In the genomic region with DNA sequence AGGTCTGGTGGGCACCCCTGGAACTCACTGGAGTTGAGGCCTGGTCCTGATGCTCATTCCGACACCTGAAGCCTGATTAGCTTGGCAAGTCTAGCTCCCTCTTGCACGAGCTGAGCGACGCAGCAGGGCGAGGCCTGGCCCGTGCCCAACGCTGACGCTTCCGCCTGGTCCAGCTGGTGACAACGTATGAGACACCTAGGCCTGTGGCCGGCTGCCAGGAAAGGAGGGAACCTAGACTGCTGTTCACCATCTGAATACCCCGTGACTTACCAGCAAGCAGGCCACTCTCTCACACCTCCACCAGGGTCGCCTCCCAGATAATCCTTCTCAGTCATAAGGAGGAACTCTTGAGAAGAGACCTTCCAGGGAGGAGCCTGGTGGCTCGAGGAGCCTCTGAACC, we compare ENCODE assay signal across 10 cellular contexts. TPM values are rescaled to one million over a fixed set of nuclear protein-coding genes. Genes with fewer than 3 reads are reported as not detected.
A peak's percentile ranks its signal among the peaks of the same experiment; 100 is the strongest.
DNase-seq lines count a peak whose midpoint lies in the region; ATAC-seq and TF ChIP-seq lines count a peak whose summit lies in the region.
"Had no signal": no experiment of that assay in that cellular context is flagged by ENCODE, and none has a peak within 500 bp of the region (broad histone marks: within the 10 kb centered on the region; RNA-seq: fewer than 3 reads in every experiment).

No MANE protein-coding gene starts in this region.

- WGBS in tibial nerve, 2 donors, result 82 to 85% methylated on average over 13 to 14 of the region's 14 CpGs
- WGBS in hepatocyte (ENCODE audit: low lambda C conversion rate, missing lambda C conversion rate), result 87% methylated on average over 14 of the region's 14 CpGs

- no peak for TF ChIP-seq POLR2A in tibial nerve (IDR thresholded peaks at IDR 0.05)

- H3K27ac ChIP-seq in PC-9, result 0 out of 2 replicates have a peak overlapping the region, but pooled peaks have one; percentile 5
- H3K27ac ChIP-seq in tibial nerve, result no peak overlapping the region
- H3K27ac ChIP-seq in hepatocyte, result no peak overlapping the region

- H3K9me3 ChIP-seq in PC-9 (ENCODE audit: insufficient read depth, low read depth), result no peaks in the 10 kb centered on the region
- H3K9me3 ChIP-seq in tibial nerve, result no peaks in the 10 kb centered on the region
- no peaks in the 10 kb centered on the region for H3K9me3 ChIP-seq in hepatocyte (ENCODE audit: low read depth)

- H3K27me3 ChIP-seq in PC-9 (ENCODE audit: insufficient read depth, low read depth) (no peaks in the 10 kb centered on the region), tibial nerve (no peaks in the 10 kb centered on the region), hepatocyte (no peaks in the 10 kb centered on the region)

- intact Hi-C loops in PC-9 (cut with micrococcal nuclease; ENCODE audit: unreplicated experiment), result no loop called here

- peaks cover 24% of the 10 kb centered on the region; the same call in 1 of the 2 replicates for H3F3A ChIP-seq in PC-9 (ENCODE audit: insufficient read depth, low read depth)

- peak; percentile 95 for DNase-seq in DMS153 (lab: John Stamatoyannopoulos, UW)
- peak; percentile 98 for DNase-seq in NCI-H1105 (lab: John Stamatoyannopoulos, UW)
- peak; percentile 88 to 93 for DNase-seq in PC-9
- peak; percentile 47 for DNase-seq in kidney tubule cell (ENCODE audit: low spot score)
- DNase-seq in tibial nerve (ENCODE audit: low spot score in 2 of 2), result no peak
- no peak for DNase-seq in hepatocyte (ENCODE audit: low spot score)
- DNase-seq: amygdala; stimulated activated naive CD8-positive, alpha-beta T cell treated with anti-CD3 and anti-CD28 coated beads, Interleukin-15, amount 100 ng/mL, for 72 hours had no signal

- H2AFZ ChIP-seq in PC-9 (no peak overlapping the region; the same call in 1 of the 2 replicates), hepatocyte (no peak overlapping the region)

- no TSS peak for BruUV-seq in PC-9 (replicated peaks; lab: Mats Ljungman, UMichigan)

- H3K4me2 ChIP-seq in PC-9 (peak overlapping the region; percentile 52), hepatocyte (no peak overlapping the region)

- 0 out of 2 replicates have a peak, but pooled peaks cover 7% of the 10 kb centered on the region for H3K79me2 ChIP-seq in PC-9 (ENCODE audit: low read depth)
- H3K79me2 ChIP-seq in hepatocyte, result peaks cover 10% of the 10 kb centered on the region

- no peak for TF ChIP-seq CTCF in PC-9 (conservative IDR thresholded peaks at IDR 0.05)
- no peak for TF ChIP-seq CTCF in tibial nerve (IDR thresholded peaks at IDR 0.05)
- no peak for TF ChIP-seq CTCF in hepatocyte (IDR thresholded peaks at IDR 0.05; ENCODE audit: poor library complexity)

- H4K20me1 ChIP-seq in PC-9 (ENCODE audit: insufficient read depth) (peaks cover 17% of the 10 kb centered on the region), hepatocyte (ENCODE audit: insufficient read depth, poor library complexity, severe bottlenecking) (peaks cover 21% of the 10 kb centered on the region)

- H3K4me3 ChIP-seq in PC-9 (no peak overlapping the region), tibial nerve (no peak overlapping the region), hepatocyte (no peak overlapping the region)

- POLR2A ChIA-PET in PC-9 (lab: Charles Lee; ENCODE audit: unreplicated experiment), result interaction anchor here (0.6 kb wide), 1 partner anchor 790 kb away, joined by 4 read pairs; a partner anchor contains a TSS

- CTCF ChIA-PET in PC-9 (lab: Charles Lee), result interaction anchor here (0.9 kb wide), 1 partner anchor 32 kb away, joined by 4 read pairs; no protein-coding TSS in a partner anchor

- H3K9me2 ChIP-seq in PC-9 (ENCODE audit: insufficient read depth) (no peaks in the 10 kb centered on the region), hepatocyte (replicated peaks; ENCODE audit: insufficient read depth) (no peaks in the 10 kb centered on the region)

- H3K4me1 ChIP-seq in PC-9 (replicated peaks; ENCODE audit: insufficient read depth) (peaks cover 18% of the 10 kb centered on the region), tibial nerve (no peaks in the 10 kb centered on the region), hepatocyte (ENCODE audit: insufficient read depth) (peaks cover 3% of the 10 kb centered on the region)

- ATAC-seq in HG03457 (IDR thresholded peaks at IDR 0.05; ENCODE audit: unreplicated experiment), result no peak
- no peak for ATAC-seq in HG03565 (IDR thresholded peaks at IDR 0.05; ENCODE audit: unreplicated experiment)
- ATAC-seq: stimulated activated naive CD8-positive, alpha-beta T cell treated with anti-CD3 and anti-CD28 coated beads, Interleukin-15, amount 100 ng/mL, for 72 hours had no signal

- H3K36me3 ChIP-seq in PC-9 (ENCODE audit: low read depth) (0 out of 2 replicates have a peak, but pooled peaks cover 17% of the 10 kb centered on the region), tibial nerve (peaks cover 0 to 23% (median 8%) of the 10 kb centered on the region in 3 donors), hepatocyte (replicated peaks; ENCODE audit: insufficient read depth, low read depth) (no peaks in the 10 kb centered on the region)

- no peak for TF ChIP-seq EP300 in tibial nerve (IDR thresholded peaks at IDR 0.05)

RNA-seq across cellular contexts. Expression of a gene that starts 24.5 kb away (rescaled TPM):
- total RNA-seq in PC-9 (2021) (34.5 and 42.6 TPM in 2 replicates), tibial nerve (10 to 100 TPM; 20.7 to 25.5 (median 23.3) TPM), hepatocyte (35.9 and 36.0 TPM in 2 replicates)
- polyA plus RNA-seq in hepatocyte, result 51.2 and 57.4 TPM in 2 replicates

RNA-seq across cellular contexts. Expression of a gene that starts 44.3 kb away (rescaled TPM):
- total RNA-seq in PC-9 (2021) (0.58 TPM in 1 of 2 replicates, not detected in the other), tibial nerve (10 to 100 TPM; 29.4 to 53.1 (median 42.2) TPM), hepatocyte (0.43 TPM in 1 of 2 replicates, not detected in the other)
- 2.0 and 2.1 TPM in 2 replicates for polyA plus RNA-seq in hepatocyte

Comparison
In these comparisons a context has a peak if more than half of its experiments do, and no peak if none do; other contexts are left out.
1. DNase-seq: peak in DMS153 (single experiment), NCI-H1105 (single experiment), PC-9 (2 of 2) and kidney tubule cell (single experiment); none in tibial nerve (0 of 2) and hepatocyte (single experiment).
2. RNA of a gene that starts 44.3 kb away (total RNA-seq): 29.4 to 53.1 TPM in tibial nerve; 0.43 TPM in hepatocyte and 0.58 TPM in PC-9; every median in the first group is over 10 times any median in the second.